ENCODE assay signal across 8 cellular contexts in genomic region chr14:105485720-105486332, GRCh38. TPM values are rescaled to one million over a fixed set of nuclear protein-coding genes. Genes with fewer than 3 reads are reported as not detected.
DNase-seq lines count a peak whose midpoint lies in the region; ATAC-seq and TF ChIP-seq lines count a peak whose summit lies in the region.

No MANE protein-coding gene starts in this region.

- TF ChIP-seq CTCF in astrocyte of the cerebellum (IDR thresholded peaks at IDR 0.05; ENCODE audit: low read depth, low read length, missing control alignments) (peak; percentile 44), lower leg skin (IDR thresholded peaks at IDR 0.05) (no peak), vagina (IDR thresholded peaks at IDR 0.05) (no peak)

- peak; percentile 60 for DNase-seq in DMS53 (lab: John Stamatoyannopoulos, UW)
- no peak for DNase-seq in DMS53 treated with DMSO at 0.1 percent for 48 hours (lab: John Stamatoyannopoulos, UW; ENCODE audit: unreplicated experiment)
- DNase-seq in NOMO-1 (lab: John Stamatoyannopoulos, UW; ENCODE audit: unreplicated experiment in 2 of 2) = peak; percentile 26 to 38
- no peak for DNase-seq in astrocyte of the cerebellum (ENCODE audit: low read depth)
- DNase-seq in lower leg skin (ENCODE audit: low spot score in 2 of 2) = peak; percentile 23 to 89
- no peak for DNase-seq in vagina (ENCODE audit: extremely low spot score in 2 of 2)

- no peaks in the 10 kb centered on the region for H3K9me3 ChIP-seq in vagina

- TF ChIP-seq POLR2A in lower leg skin (IDR thresholded peaks at IDR 0.05) (no peak), vagina (IDR thresholded peaks at IDR 0.05) (no peak)

- in situ Hi-C loops in astrocyte of the cerebellum (cut with HindIII; ENCODE audit: low sequenced_read_pairs) = no loop called here

- peaks cover 94% of the 10 kb centered on the region for H3K4me1 ChIP-seq in vagina

- intact Hi-C loops in lower leg skin (cut with DNase I; ENCODE audit: low total_unique reads) (no loop called here), vagina (cut with DNase I) (loop anchor here (5.0 kb wide), 2 partner anchors 114 to 184 kb away; partner anchors contain the start of gene BRF1)

- H3K27ac ChIP-seq in vagina = peak overlapping the region; percentile 97

- no peak for ATAC-seq in GM19452 (IDR thresholded peaks at IDR 0.05; ENCODE audit: unreplicated experiment)
- no peak for ATAC-seq in HG02884 (IDR thresholded peaks at IDR 0.05; ENCODE audit: unreplicated experiment)

- H3K27me3 ChIP-seq in vagina = no peaks in the 10 kb centered on the region

- H3K36me3 ChIP-seq in vagina = no peaks in the 10 kb centered on the region

- H3K4me3 ChIP-seq in astrocyte of the cerebellum (ENCODE audit: low read depth, low read length) (no peak overlapping the region), lower leg skin (ENCODE audit: low read depth, poor library complexity, severe bottlenecking) (no peak overlapping the region), vagina (peak overlapping the region; percentile 48 to 57)

- WGBS in lower leg skin, 2 donors = 7 to 27% methylated on average over 12 to 16 of the region's 21 CpGs

RNA-seq across cellular contexts. Expression of gene CRIP1, which starts 0.9 kb away (rescaled TPM):
- total RNA-seq in lower leg skin (100 to 1,000 TPM in 1 of 4 donors, 10 to 100 TPM in 3; 13.1 to 103 (median 63.2) TPM), vagina (7.6 TPM)

RNA-seq across cellular contexts. Expression of gene TEDC1, which starts 5.2 kb away (rescaled TPM):
- total RNA-seq in lower leg skin (10 to 100 TPM in 1 of 4 donors, 1 to 10 TPM in 3; 2.8 to 16.9 (median 5.4) TPM), vagina (5.9 TPM)

RNA-seq across cellular contexts. Expression of gene CRIP2, which starts 11.2 kb away (rescaled TPM):
- total RNA-seq in lower leg skin (100 to 1,000 TPM; 103 to 203 (median 141) TPM), vagina (126 TPM)

RNA-seq across cellular contexts. Expression of gene TMEM121, which starts 40.6 kb away (rescaled TPM):
- total RNA-seq in lower leg skin (1 to 10 TPM in 3 of 4 donors, under 1 TPM in 1; 0.99 to 5.4 (median 4.0) TPM), vagina (9.3 TPM)

Comparison
In these comparisons a context has a peak if more than half of its experiments do, and no peak if none do; other contexts are left out.
1. DNase-seq: peak in DMS53 (single experiment), NOMO-1 (2 of 2) and lower leg skin (2 of 2); none in DMS53 treated with DMSO at 0.1 percent for 48 hours (single experiment), astrocyte of the cerebellum (single experiment) and vagina (0 of 2).
2. H3K4me3 ChIP-seq: peak in vagina (2 of 2); none in astrocyte of the cerebellum (single experiment) and lower leg skin (single experiment).